In genomic region chr11:64601605-64602465, GRCh38 we compare ENCODE assay signal across 16 cellular contexts. TPM values are rescaled to one million over a fixed set of nuclear protein-coding genes. Genes with fewer than 3 reads are reported as not detected.
DNase-seq lines count a peak whose midpoint lies in the region; ATAC-seq and TF ChIP-seq lines count a peak whose summit lies in the region.
"Had no signal": no experiment of that assay in that cellular context is flagged by ENCODE, and none has a peak within 500 bp of the region (broad histone marks: within the 10 kb centered on the region; RNA-seq: fewer than 3 reads in every experiment).

No MANE protein-coding gene starts in this region.

- DNase-seq in Right ventricle myocardium inferior (ENCODE audit: missing footprints) (peak; percentile 9), heart right ventricle (no peak), chondrocyte (ENCODE audit: low spot score) (peak; percentile 65), neuronal stem cell (ENCODE audit: low spot score) (no peak)
- DNase-seq in NK-92 treated with Interleukin-12 subunit alpha and Interleukin-12 subunit beta, amount 100 ng/mL, for 24 hours (lab: John Stamatoyannopoulos, UW), result no peak
- DNase-seq: 8988T; Caco-2; CD8-positive, alpha-beta memory T cell; HFFc6 had no signal

- peaks cover 4% of the 10 kb centered on the region for H3K4me1 Mint-ChIP-seq in chondrocyte (ENCODE audit: low read depth)
- H3K4me1 Mint-ChIP-seq: CD8-positive, alpha-beta memory T cell had no signal

- H2BK15ac ChIP-seq in neuronal stem cell (ENCODE audit: low read length), result no peak overlapping the region

- ATAC-seq in Right ventricle myocardium inferior (no peak), heart right ventricle (no peak), HG03432 (IDR thresholded peaks at IDR 0.05; ENCODE audit: unreplicated experiment) (no peak)
- ATAC-seq: HCT116 had no signal

- H3K27me3 ChIP-seq in heart right ventricle (peaks cover 0 to 19% (median under 1%) of the 10 kb centered on the region in 7 donors), BLaER1 (no peaks in the 10 kb centered on the region), neuronal stem cell (ENCODE audit: control insufficient read depth in 3 of 3, insufficient read depth in 3 of 3, low read depth in 1 of 3, low read length in 3 of 3) (peaks cover 0 to 2% (median 0%) of the 10 kb centered on the region in 3 experiments)

- peak overlapping the region; percentile 67 for H3K23ac ChIP-seq in neuronal stem cell (ENCODE audit: low read depth, low read length, poor library complexity)

- H4K20me1 ChIP-seq in BLaER1, result no peaks in the 10 kb centered on the region
- H4K20me1 ChIP-seq: BLaER1 treated with 17β-estradiol and CSF1 and Interleukin-3, amounts not matched to agents 10 nM and 100 nM had no signal

- peaks cover 14% of the 10 kb centered on the region for H3K27me3 Mint-ChIP-seq in chondrocyte (ENCODE audit: low read depth)

- H3K27ac Mint-ChIP-seq in chondrocyte (ENCODE audit: unreplicated experiment), result no peak overlapping the region
- H3K27ac Mint-ChIP-seq: HFFc6 had no signal

- H3K9me3 ChIP-seq in heart right ventricle, result no peaks in the 10 kb centered on the region
- 0 out of 2 replicates have a peak, but pooled peaks cover 2% of the 10 kb centered on the region for H3K9me3 ChIP-seq in BLaER1
- H3K9me3 ChIP-seq in neuronal stem cell (replicated peaks in 1 of 2; ENCODE audit: control insufficient read depth in 2 of 2, insufficient read depth in 1 of 2, low read depth in 1 of 2, low read length in 2 of 2), result no peaks in the 10 kb centered on the region
- H3K9me3 ChIP-seq: Caco-2 had no signal

- intact Hi-C loops in Right ventricle myocardium inferior (cut with DNase I), result no loop called here
- intact Hi-C loops in heart right ventricle (cut with DNase I), result no loop called here

- H3K27ac ChIP-seq in heart right ventricle (no peak overlapping the region), BLaER1 (peak overlapping the region; percentile 31; the same call in 1 of the 2 replicates), neuronal stem cell (replicated peaks; ENCODE audit: low read length) (no peak overlapping the region)
- H3K27ac ChIP-seq: BLaER1 treated with 17β-estradiol and CSF1 and Interleukin-3, amounts not matched to agents 10 nM and 100 nM had no signal

- H3K4me3 Mint-ChIP-seq in chondrocyte (ENCODE audit: unreplicated experiment), result no peak overlapping the region
- H3K4me3 Mint-ChIP-seq: CD8-positive, alpha-beta memory T cell; HFFc6 had no signal

- no peak overlapping the region for H3K4ac ChIP-seq in neuronal stem cell (ENCODE audit: low read length)

- H3K18ac ChIP-seq in neuronal stem cell (ENCODE audit: low read length), result peak overlapping the region; percentile 86

- H3K4me2 ChIP-seq in BLaER1, result peak overlapping the region; percentile 27
- no peak overlapping the region for H3K4me2 ChIP-seq in neuronal stem cell (ENCODE audit: insufficient read depth, low read length, poor library complexity, severe bottlenecking)

- peak overlapping the region; percentile 78 for H2BK5ac ChIP-seq in neuronal stem cell (ENCODE audit: low read length)

- no peak overlapping the region for H2BK12ac ChIP-seq in neuronal stem cell (ENCODE audit: low read length)

- no peak overlapping the region for H4K8ac ChIP-seq in neuronal stem cell (ENCODE audit: low read depth, low read length)

- H2AFZ ChIP-seq in neuronal stem cell (ENCODE audit: low read length), result no peak overlapping the region

- H4K91ac ChIP-seq in neuronal stem cell (ENCODE audit: low read depth, low read length, poor library complexity), result peak overlapping the region; percentile 59

- H3K9me3 Mint-ChIP-seq in chondrocyte (ENCODE audit: low read depth), result no peaks in the 10 kb centered on the region
- H3K9me3 Mint-ChIP-seq: CD8-positive, alpha-beta memory T cell; HFFc6 had no signal

- no peak overlapping the region for H2BK120ac ChIP-seq in neuronal stem cell (ENCODE audit: low read depth, low read length)

- H3K9ac ChIP-seq in BLaER1, result no peak overlapping the region
- H3K9ac ChIP-seq in neuronal stem cell (ENCODE audit: low read depth, low read length, poor library complexity), result no peak overlapping the region
- H3K9ac ChIP-seq: BLaER1 treated with 17β-estradiol and CSF1 and Interleukin-3, amounts not matched to agents 10 nM and 100 nM had no signal

- no peak overlapping the region for H3K14ac ChIP-seq in neuronal stem cell (ENCODE audit: low read length)

- H3K4me1 ChIP-seq in heart right ventricle, result no peaks in the 10 kb centered on the region
- H3K4me1 ChIP-seq in BLaER1, result peaks cover 32% of the 10 kb centered on the region
- H3K4me1 ChIP-seq in neuronal stem cell (ENCODE audit: control insufficient read depth in 2 of 2, insufficient read depth in 1 of 2, low read depth in 1 of 2, low read length in 2 of 2), result peaks cover 8 to 28% of the 10 kb centered on the region in 2 donors
- H3K4me1 ChIP-seq: Caco-2 had no signal

- no peaks in the 10 kb centered on the region for H3K36me3 Mint-ChIP-seq in chondrocyte (ENCODE audit: low read depth)
- H3K36me3 Mint-ChIP-seq: CD8-positive, alpha-beta memory T cell had no signal

- peak overlapping the region; percentile 87 for H2AK5ac ChIP-seq in neuronal stem cell (ENCODE audit: low read depth, low read length)

- H3K36me3 ChIP-seq in heart right ventricle (no peaks in the 10 kb centered on the region), BLaER1 (no peaks in the 10 kb centered on the region), neuronal stem cell (replicated peaks in 1 of 2; ENCODE audit: control insufficient read depth in 2 of 2, insufficient read depth in 2 of 2, low read length in 2 of 2) (no peaks in the 10 kb centered on the region)
- H3K36me3 ChIP-seq: BLaER1 treated with 17β-estradiol and CSF1 and Interleukin-3, amounts not matched to agents 10 nM and 100 nM had no signal

- H3K79me1 ChIP-seq in neuronal stem cell (ENCODE audit: low read depth, low read length), result no peaks in the 10 kb centered on the region

- H3K4me3 ChIP-seq in heart right ventricle, result no peak overlapping the region
- H3K4me3 ChIP-seq in BLaER1, result no peak overlapping the region
- H3K4me3 ChIP-seq in neuronal stem cell (ENCODE audit: low read length in 2 of 2), result no peak overlapping the region
- H3K4me3 ChIP-seq: BLaER1 treated with 17β-estradiol and CSF1 and Interleukin-3, amounts not matched to agents 10 nM and 100 nM had no signal

- WGBS in heart right ventricle, 2 donors, result 87 to 88% methylated on average over 12 of the region's 12 CpGs
- no CpG with 5 or more reads among the region's 12 CpGs for WGBS in neuronal stem cell (ENCODE audit: extremely low coverage in 2 of 2, insufficient read length in 2 of 2, insufficient replicate concordance in 1 of 2), 2 donors

- TF ChIP-seq CTCF in heart right ventricle (IDR thresholded peaks at IDR 0.05) (no peak), chondrocyte (IDR thresholded peaks at IDR 0.05) (no peak)

RNA-seq across cellular contexts. Expression of gene SLC22A12, which starts 10.8 kb away (rescaled TPM):
- total RNA-seq in Right ventricle myocardium inferior (not detected), heart right ventricle (not detected), chondrocyte (not detected in 3 replicates)
- polyA plus RNA-seq in heart right ventricle, result not detected
- not detected for polyA plus RNA-seq in neuronal stem cell (2013, experiment 1 of 2)
- polyA plus RNA-seq in neuronal stem cell (2013, experiment 2 of 2), result not detected
- total RNA-seq: A673; Caco-2; CD8-positive, alpha-beta memory T cell; H4; HFFc6 had no signal
- polyA plus RNA-seq: AG04450; CD8-positive, alpha-beta memory T cell had no signal

RNA-seq across cellular contexts. Expression of gene SLC22A11, which starts 46.1 kb away (rescaled TPM):
- total RNA-seq in Right ventricle myocardium inferior (not detected), heart right ventricle (not detected), chondrocyte (0.15 TPM in 1 of 3 replicates, not detected in the others)
- not detected for polyA plus RNA-seq in heart right ventricle
- 0.04 TPM for polyA plus RNA-seq in neuronal stem cell (2013, experiment 1 of 2)
- polyA plus RNA-seq in neuronal stem cell (2013, experiment 2 of 2), result not detected
- total RNA-seq: A673; CD8-positive, alpha-beta memory T cell; H4; HFFc6 had no signal
- polyA plus RNA-seq: AG04450; CD8-positive, alpha-beta memory T cell had no signal

Comparison
In these comparisons a context has a peak if more than half of its experiments do, and no peak if none do; other contexts are left out.
1. DNase-seq: peak in Right ventricle myocardium inferior (single experiment) and chondrocyte (single experiment); none in heart right ventricle (0 of 2), neuronal stem cell (single experiment) and NK-92 treated with Interleukin-12 subunit alpha and Interleukin-12 subunit beta, amount 100 ng/mL, for 24 hours (single experiment).